In genomic region chr15:77493324-77493907, GRCh38 we compare ENCODE assay signal across 10 cellular contexts.
DNase-seq lines count a peak whose midpoint lies in the region; ATAC-seq and TF ChIP-seq lines count a peak whose summit lies in the region.
"Had no signal": no experiment of that assay in that cellular context is flagged by ENCODE, and none has a peak within 500 bp of the region (broad histone marks: within the 10 kb centered on the region; RNA-seq: fewer than 3 reads in every experiment).

No MANE protein-coding gene starts in this region.

- peak overlapping the region; percentile 41 for H3K27ac Mint-ChIP-seq in activated B cell treated with CpG ODN at 0.5 μM for 24 hours
- H3K27ac Mint-ChIP-seq in naive B cell, result peak overlapping the region in 5 of 6 donors; percentile 24 to 60 (median 29)

- CTCF ChIA-PET in GM10248 (lab: Yijun Ruan, JAX) (interaction anchor here (1.0 to 10.2 kb wide), 8 partner anchors 11 to 386 kb away, joined by 3 to 176 read pairs (median 6); no protein-coding TSS in a partner anchor), activated B cell treated with CpG ODN at 0.5 μM for 24 hours (lab: Charles Lee) (interaction anchor here (1.4 to 10.3 kb wide), 4 partner anchors 49 to 374 kb away, joined by 4 to 80 read pairs (median 26); no protein-coding TSS in a partner anchor)

- intact Hi-C loops in activated B cell treated with CpG ODN at 0.5 μM for 24 hours (cut with micrococcal nuclease), result no loop called here

- no peaks in the 10 kb centered on the region for H3K9me3 Mint-ChIP-seq in activated B cell treated with CpG ODN at 0.5 μM for 24 hours
- no peaks in the 10 kb centered on the region for H3K9me3 Mint-ChIP-seq in naive B cell
- H3K9me3 Mint-ChIP-seq: neural crest cell had no signal

- H3K36me3 Mint-ChIP-seq in activated B cell treated with CpG ODN at 0.5 μM for 24 hours (ENCODE audit: low read depth) (peaks cover 13% of the 10 kb centered on the region), naive B cell (no peaks in the 10 kb centered on the region)

- TF ChIP-seq CTCF in GM10248 (IDR thresholded peaks at IDR 0.05; ENCODE audit: control extremely low read depth, extremely low read depth, low read depth, missing control alignments) (no peak), activated B cell treated with CpG ODN at 0.5 μM for 24 hours (IDR thresholded peaks at IDR 0.05) (no peak)

- POLR2A ChIA-PET in GM10248 (lab: Yijun Ruan, JAX) (no interaction called here), activated B cell treated with CpG ODN at 0.5 μM for 24 hours (lab: Charles Lee) (interaction anchor here (1.0 kb wide), 3 partner anchors 72 to 312 kb away, joined by 3 to 5 read pairs (median 5); partner anchors contain the start of gene HMG20A)

- H3K4me1 Mint-ChIP-seq in activated B cell treated with CpG ODN at 0.5 μM for 24 hours (peaks cover 17% of the 10 kb centered on the region), naive B cell (peaks cover 26 to 42% (median 26%) of the 10 kb centered on the region in 3 donors)

- H3K4me3 Mint-ChIP-seq in activated B cell treated with CpG ODN at 0.5 μM for 24 hours (no peak overlapping the region), naive B cell (peak overlapping the region in 5 of 8 donors; percentile 7 to 71 (median 25))
- H3K4me3 Mint-ChIP-seq: neural crest cell had no signal

- ATAC-seq in activated B cell treated with CpG ODN at 0.5 μM for 24 hours (ENCODE audit: low read depth) (peak; percentile 80), naive B cell (ENCODE audit: low read depth in 2 of 2) (peak; percentile 91 to 92), HG03565 (IDR thresholded peaks at IDR 0.05; ENCODE audit: unreplicated experiment) (no peak), GM18498 (IDR thresholded peaks at IDR 0.05; ENCODE audit: unreplicated experiment) (no peak), HG02571 (IDR thresholded peaks at IDR 0.05; ENCODE audit: unreplicated experiment) (no peak)

- no peaks in the 10 kb centered on the region for H3K27me3 Mint-ChIP-seq in activated B cell treated with CpG ODN at 0.5 μM for 24 hours
- no peaks in the 10 kb centered on the region for H3K27me3 Mint-ChIP-seq in naive B cell

- DNase-seq in GM10248 (ENCODE audit: extremely low spot score), result peak; percentile 50
- DNase-seq in HT1080 (ENCODE audit: low read depth), result peak; percentile 78
- DNase-seq in activated B cell treated with CpG ODN at 0.5 μM for 24 hours, result no peak
- DNase-seq in naive B cell, result peak; percentile 21
- DNase-seq in stimulated activated CD4-positive, alpha-beta T cell treated with anti-CD3 and anti-CD28 coated beads, Interleukin-2, amount 100 ng/mL, for 24 hours, result no peak
- DNase-seq: erythroblast had no signal

Comparison
In these comparisons a context has a peak if more than half of its experiments do, and no peak if none do; other contexts are left out.
1. DNase-seq: peak in GM10248 (single experiment), HT1080 (single experiment) and naive B cell (single experiment); none in activated B cell treated with CpG ODN at 0.5 μM for 24 hours (single experiment) and stimulated activated CD4-positive, alpha-beta T cell treated with anti-CD3 and anti-CD28 coated beads, Interleukin-2, amount 100 ng/mL, for 24 hours (0 of 2).
2. ATAC-seq: peak in activated B cell treated with CpG ODN at 0.5 μM for 24 hours (single experiment) and naive B cell (2 of 2); none in HG03565 (single experiment), GM18498 (single experiment) and HG02571 (single experiment).